8 cellular contexts compared by ENCODE assay signal in genomic region chr1:245155186-245156040, GRCh38. TPM values are rescaled to one million over a fixed set of nuclear protein-coding genes. Genes with fewer than 3 reads are reported as not detected.
DNase-seq lines count a peak whose midpoint lies in the region; ATAC-seq and TF ChIP-seq lines count a peak whose summit lies in the region.

No MANE protein-coding gene starts in this region.

- DNase-seq in AG04449 (ENCODE audit: low read depth, low spot score) = no peak
- DNase-seq in GM10266 (ENCODE audit: extremely low spot score) = peak; percentile 47
- DNase-seq in PC-9 = peak in 1 of 2 experiments; percentile 19
- peak; percentile 51 for DNase-seq in chondrocyte (ENCODE audit: low spot score)
- no peak for DNase-seq in lower lobe of right lung
- peak in 1 of 2 donors; percentile 83 for DNase-seq in upper lobe of left lung
- no peak for DNase-seq in GM19238 (ENCODE audit: insufficient read length, low spot score)

- no peaks in the 10 kb centered on the region for H3K27me3 Mint-ChIP-seq in chondrocyte (ENCODE audit: low read depth)

- H3K27me3 ChIP-seq in PC-9 (ENCODE audit: insufficient read depth, low read depth) (peaks cover 96% of the 10 kb centered on the region), lower lobe of right lung (ENCODE audit: low read depth) (peaks cover 43% of the 10 kb centered on the region), upper lobe of left lung (peaks cover 0 to 31% (median 12%) of the 10 kb centered on the region in 4 donors)

- no peak overlapping the region for H3K27ac ChIP-seq in PC-9
- H3K27ac ChIP-seq in lower lobe of right lung = no peak overlapping the region
- no peak overlapping the region for H3K27ac ChIP-seq in upper lobe of left lung

- no peak for TF ChIP-seq POLR2A in upper lobe of left lung (IDR thresholded peaks at IDR 0.05)

- H3K4me1 ChIP-seq in PC-9 (replicated peaks; ENCODE audit: insufficient read depth) = peaks cover 23% of the 10 kb centered on the region
- peaks cover 39% of the 10 kb centered on the region for H3K4me1 ChIP-seq in lower lobe of right lung
- peaks cover 37 to 45% (median 41%) of the 10 kb centered on the region in 4 donors for H3K4me1 ChIP-seq in upper lobe of left lung

- H3K4me1 Mint-ChIP-seq in chondrocyte (ENCODE audit: low read depth) = peaks cover 43% of the 10 kb centered on the region

- H2AFZ ChIP-seq in PC-9 = peak overlapping the region; percentile 70; the same call in 1 of the 2 replicates

- WGBS in upper lobe of left lung, 2 donors = 1 to 6% methylated on average over 24 to 59 of the region's 59 CpGs

- H3K36me3 ChIP-seq in PC-9 (ENCODE audit: low read depth) = no peaks in the 10 kb centered on the region
- no peaks in the 10 kb centered on the region for H3K36me3 ChIP-seq in lower lobe of right lung
- no peaks in the 10 kb centered on the region for H3K36me3 ChIP-seq in upper lobe of left lung

- ATAC-seq in lower lobe of right lung = peak; percentile 2 to 3
- peak in 1 of 2 donors; percentile 2 for ATAC-seq in upper lobe of left lung (ENCODE audit: low FRiP score in 2 of 2)
- ATAC-seq in HG03280 (IDR thresholded peaks at IDR 0.05; ENCODE audit: unreplicated experiment) = no peak

- no peak for TF ChIP-seq CTCF in AG04449 (IDR thresholded peaks at IDR 0.05; ENCODE audit: insufficient read depth, low read length, missing control alignments)
- TF ChIP-seq CTCF in GM10266 (IDR thresholded peaks at IDR 0.05; ENCODE audit: control insufficient read depth, insufficient read depth, low read depth, missing control alignments) = no peak
- TF ChIP-seq CTCF in PC-9 (conservative IDR thresholded peaks at IDR 0.05) = no peak
- TF ChIP-seq CTCF in chondrocyte (IDR thresholded peaks at IDR 0.05) = peak; percentile 49
- no peak for TF ChIP-seq CTCF in lower lobe of right lung (IDR thresholded peaks at IDR 0.05)
- peak in 1 of 6 experiments; percentile 20 for TF ChIP-seq CTCF in upper lobe of left lung (IDR thresholded peaks at IDR 0.05)

- peaks cover 13% of the 10 kb centered on the region for H3K36me3 Mint-ChIP-seq in chondrocyte (ENCODE audit: low read depth)

- H3K27ac Mint-ChIP-seq in chondrocyte (ENCODE audit: unreplicated experiment) = peak overlapping the region; percentile 92

- TF ChIP-seq EP300 in upper lobe of left lung (IDR thresholded peaks at IDR 0.05) = no peak

- no peaks in the 10 kb centered on the region for H3F3A ChIP-seq in PC-9 (ENCODE audit: insufficient read depth, low read depth)

- intact Hi-C loops in PC-9 (cut with micrococcal nuclease; ENCODE audit: unreplicated experiment) = loop anchor here (1.0 to 10.0 kb wide), 3 partner anchors 291 to 1537 kb away; partner anchors contain the start of gene HNRNPU
- intact Hi-C loops in lower lobe of right lung (cut with DNase I) = loop anchor here (10.0 kb wide), 1 partner anchor 849 kb away; no protein-coding TSS in a partner anchor

- H3K9me3 ChIP-seq in PC-9 (ENCODE audit: insufficient read depth, low read depth) (no peaks in the 10 kb centered on the region), lower lobe of right lung (no peaks in the 10 kb centered on the region), upper lobe of left lung (no peaks in the 10 kb centered on the region)

- POLR2A ChIA-PET in AG04449 (lab: Yijun Ruan, JAX) (interaction anchor here (0.9 kb wide), 1 partner anchor 321 kb away, joined by 3 read pairs; no protein-coding TSS in a partner anchor), PC-9 (lab: Charles Lee; ENCODE audit: unreplicated experiment) (interaction anchor here (0.6 to 0.7 kb wide), 2 partner anchors 644 to 1700 kb away, joined by 3 to 5 read pairs; no protein-coding TSS in a partner anchor)

- H3K9me3 Mint-ChIP-seq in chondrocyte (ENCODE audit: low read depth) = no peaks in the 10 kb centered on the region

- peak overlapping the region; percentile 68 for H3K4me3 ChIP-seq in AG04449 (ENCODE audit: low read depth, low read length)
- peak overlapping the region; percentile 61; the same call in 1 of the 2 replicates for H3K4me3 ChIP-seq in PC-9
- peak overlapping the region; percentile 63 for H3K4me3 ChIP-seq in lower lobe of right lung
- H3K4me3 ChIP-seq in upper lobe of left lung = peak overlapping the region; percentile 25 to 70 (median 57)

- H3K4me2 ChIP-seq in PC-9 = peak overlapping the region; percentile 83

- peak overlapping the region; percentile 92 for H3K4me3 Mint-ChIP-seq in chondrocyte (ENCODE audit: unreplicated experiment)

- H3K9me2 ChIP-seq in PC-9 (ENCODE audit: insufficient read depth) = no peaks in the 10 kb centered on the region

- BruUV-seq in PC-9 (replicated peaks; lab: Mats Ljungman, UMichigan) = no TSS peak

- CTCF ChIA-PET in AG04449 (lab: Yijun Ruan, JAX) = interaction anchor here (0.7 to 6.2 kb wide), 33 partner anchors 8 to 1339 kb away, joined by 3 to 80 read pairs (median 4); no protein-coding TSS in a partner anchor
- CTCF ChIA-PET in PC-9 (lab: Charles Lee) = interaction anchor here (0.6 to 0.7 kb wide), 2 partner anchors 465 to 1508 kb away, joined by 3 to 4 read pairs; no protein-coding TSS in a partner anchor

- no peaks in the 10 kb centered on the region for H4K20me1 ChIP-seq in PC-9 (ENCODE audit: insufficient read depth)

- no peaks in the 10 kb centered on the region for H3K79me2 ChIP-seq in PC-9 (ENCODE audit: low read depth)

RNA-seq across cellular contexts. Expression of gene KIF26B, which starts 0.6 kb away (rescaled TPM):
- total RNA-seq in PC-9 (2021) (0.11 and 0.25 TPM in 2 replicates), chondrocyte (32.7 to 47.0 TPM (median 46.0 TPM) in 3 replicates), lower lobe of right lung (1.2 TPM), upper lobe of left lung (1 to 10 TPM; 1.2 to 4.3 (median 2.1) TPM)

Comparison
In these comparisons a context has a peak if more than half of its experiments do, and no peak if none do; other contexts are left out.
1. DNase-seq: peak in GM10266 (single experiment) and chondrocyte (single experiment); none in AG04449 (single experiment), lower lobe of right lung (single experiment) and GM19238 (single experiment).
2. Peak in every context shown above with its lines, with median percentiles within 50 percentile points of each other: H3K4me3 ChIP-seq.